17 cellular contexts compared by ENCODE assay signal in genomic region chr1:172561252-172561651, GRCh38.
"Had no signal": no experiment of that assay in that cellular context is flagged by ENCODE, and none has a peak within 500 bp of the region (broad histone marks: within the 10 kb centered on the region; RNA-seq: fewer than 3 reads in every experiment).

No MANE protein-coding gene starts in this region.

- H3K36me3 ChIP-seq: breast epithelium, thyroid gland had no signal

- ATAC-seq: effector memory CD8-positive, alpha-beta T cell; natural killer cell treated with Interleukin-12 subunit alpha and Interleukin-12 subunit beta and Interleukin-15 and Interleukin-18, amount 100 ng/mL, for 72 hours; stimulated activated naive B cell treated with anti-CD40 and anti-IgM and Interleukin-4, amounts not matched to agents 10 μg/mL and 1 μg/mL and 100 μg/mL, for 72 hours had no signal

- H3K27me3 Mint-ChIP-seq: activated B cell treated with CpG ODN at 0.5 μM for 24 hours; activated CD4-positive, alpha-beta T cell treated with anti-CD3 and anti-CD28 coated beads, Interleukin-2, amount 10 ng/mL, durations not matched to agents 24 days and 14 days; activated naive CD8-positive, alpha-beta T cell treated with anti-CD3 and anti-CD28 coated beads, Interleukin-2, amount 10 ng/mL, durations not matched to agents 7 days and 5 days; effector memory CD8-positive, alpha-beta T cell; natural killer cell treated with Interleukin-12 subunit alpha and Interleukin-12 subunit beta and Interleukin-15 and Interleukin-18, amount 100 ng/mL, for 72 hours; stimulated activated naive B cell treated with anti-CD40 and anti-IgM and Interleukin-4, amounts not matched to agents 10 μg/mL and 1 μg/mL and 100 μg/mL, for 72 hours had no signal

- H3K27ac Mint-ChIP-seq: activated B cell treated with CpG ODN at 0.5 μM for 24 hours; activated CD4-positive, alpha-beta T cell treated with anti-CD3 and anti-CD28 coated beads, Interleukin-2, amount 10 ng/mL, durations not matched to agents 24 days and 14 days; activated naive CD8-positive, alpha-beta T cell treated with anti-CD3 and anti-CD28 coated beads, Interleukin-2, amount 10 ng/mL, durations not matched to agents 7 days and 5 days; natural killer cell treated with Interleukin-12 subunit alpha and Interleukin-12 subunit beta and Interleukin-15 and Interleukin-18, amount 100 ng/mL, for 72 hours had no signal

- H3K9me3 Mint-ChIP-seq: effector memory CD8-positive, alpha-beta T cell; natural killer cell treated with Interleukin-12 subunit alpha and Interleukin-12 subunit beta and Interleukin-15 and Interleukin-18, amount 100 ng/mL, for 72 hours had no signal

- H3K27ac ChIP-seq: breast epithelium, epithelial cell of prostate, thyroid gland, vagina had no signal

- H3K4me1 ChIP-seq: breast epithelium, vagina had no signal

- DNase-seq: activated B cell treated with CpG ODN at 0.5 μM for 24 hours; activated CD4-positive, alpha-beta T cell treated with anti-CD3 and anti-CD28 coated beads, Interleukin-2, amount 10 ng/mL, durations not matched to agents 24 days and 14 days; activated CD8-positive, alpha-beta memory T cell treated with anti-CD3 and anti-CD28 coated beads, Interleukin-2, amount 50 U/mL, for 48 hours; activated naive CD8-positive, alpha-beta T cell treated with anti-CD3 and anti-CD28 coated beads, Interleukin-2, amount 10 ng/mL, durations not matched to agents 7 days and 5 days; anterior cingulate cortex; cerebellar nuclear complex; effector memory CD8-positive, alpha-beta T cell; foreskin melanocyte; mesendoderm; stimulated activated CD4-positive, alpha-beta T cell treated with anti-CD3 and anti-CD28 coated beads, Interleukin-15, amount 100 ng/mL, for 24 hours; stimulated activated CD4-positive, alpha-beta T cell treated with anti-CD3 and anti-CD28 coated beads, Interleukin-4, amount 100 ng/mL, for 1 hour; stimulated activated naive B cell treated with anti-CD40 and anti-IgM and Interleukin-4, amounts not matched to agents 10 μg/mL and 1 μg/mL and 100 μg/mL, for 72 hours; thyroid gland had no signal

- H3K27me3 ChIP-seq: breast epithelium, thyroid gland, vagina had no signal

- H3K4me3 ChIP-seq: breast epithelium, thyroid gland, vagina had no signal

- H3K4me3 Mint-ChIP-seq: activated B cell treated with CpG ODN at 0.5 μM for 24 hours; activated CD4-positive, alpha-beta T cell treated with anti-CD3 and anti-CD28 coated beads, Interleukin-2, amount 10 ng/mL, durations not matched to agents 24 days and 14 days; activated naive CD8-positive, alpha-beta T cell treated with anti-CD3 and anti-CD28 coated beads, Interleukin-2, amount 10 ng/mL, durations not matched to agents 7 days and 5 days; effector memory CD8-positive, alpha-beta T cell; natural killer cell treated with Interleukin-12 subunit alpha and Interleukin-12 subunit beta and Interleukin-15 and Interleukin-18, amount 100 ng/mL, for 72 hours; stimulated activated naive B cell treated with anti-CD40 and anti-IgM and Interleukin-4, amounts not matched to agents 10 μg/mL and 1 μg/mL and 100 μg/mL, for 72 hours had no signal

- H3K9me3 ChIP-seq: breast epithelium, thyroid gland, vagina had no signal
